Comparison of ENCODE assay signal across 8 cellular contexts in the genomic region with DNA sequence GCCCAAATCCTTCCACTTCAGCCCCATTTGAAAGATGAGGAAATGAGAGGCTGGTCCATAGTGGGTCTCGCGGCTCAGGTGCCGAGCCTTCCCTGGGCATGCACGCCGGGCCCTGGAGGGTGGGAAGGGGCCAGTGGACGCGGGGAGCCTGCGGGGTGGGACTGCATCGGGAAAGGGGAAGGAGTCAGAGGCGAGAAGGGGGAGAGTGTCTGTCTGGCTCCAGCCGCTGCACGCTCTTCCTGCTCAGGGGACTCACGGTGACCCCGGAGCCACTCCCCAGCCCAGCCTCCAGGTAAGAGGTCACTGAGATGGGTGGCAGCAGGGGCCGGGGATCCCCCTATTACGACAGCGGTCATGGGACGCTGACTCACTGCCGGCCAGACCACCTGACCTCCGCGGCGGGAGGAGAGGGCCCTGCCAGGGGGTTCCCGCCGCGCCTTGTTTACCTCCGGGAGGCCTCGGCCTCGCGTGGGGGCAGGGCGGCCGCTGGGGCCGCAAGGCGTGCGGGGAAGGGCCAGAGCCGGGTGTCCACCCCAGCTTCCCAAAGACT. TPM values are rescaled to one million over a fixed set of nuclear protein-coding genes. Genes with fewer than 3 reads are reported as not detected.
A peak's percentile ranks its signal among the peaks of the same experiment; 100 is the strongest.
DNase-seq lines count a peak whose midpoint lies in the region; ATAC-seq and TF ChIP-seq lines count a peak whose summit lies in the region.

No MANE protein-coding gene starts in this region.

- intact Hi-C loops in adrenal gland (cut with DNase I) = no loop called here
- intact Hi-C loops in heart right ventricle (cut with DNase I) = no loop called here
- intact Hi-C loops in posterior vena cava (cut with DNase I) = no loop called here
- intact Hi-C loops in upper lobe of right lung (cut with DNase I) = no loop called here

- H3K27me3 ChIP-seq in HUES6 (ENCODE audit: control insufficient read depth, insufficient read depth, low read length) (no peaks in the 10 kb centered on the region), adrenal gland (no peaks in the 10 kb centered on the region), heart right ventricle (no peaks in the 10 kb centered on the region), upper lobe of right lung (no peaks in the 10 kb centered on the region)

- DNase-seq in EH (ENCODE audit: low read depth) = peak; percentile 91
- peak; percentile 89 to 92 for DNase-seq in SW 1271 (lab: John Stamatoyannopoulos, UW)
- peak; percentile 97 to 98 (median 97) for DNase-seq in adrenal gland
- DNase-seq in heart right ventricle = peak; percentile 94 to 96
- peak; percentile 97 for DNase-seq in posterior vena cava (ENCODE audit: low spot score)
- peak; percentile 98 for DNase-seq in upper lobe of right lung

- peak; percentile 47 for ATAC-seq in GM21526 (IDR thresholded peaks at IDR 0.05; ENCODE audit: low FRiP score, unreplicated experiment)
- ATAC-seq in heart right ventricle = peak; percentile 71 to 89 (median 78)
- ATAC-seq in upper lobe of right lung = peak; percentile 75

- H3K9ac ChIP-seq in HUES6 (ENCODE audit: low read length) = peak overlapping the region; percentile 84

- H3K36me3 ChIP-seq in HUES6 (ENCODE audit: control insufficient read depth, insufficient read depth, low read length) = peaks cover 23% of the 10 kb centered on the region
- peaks cover 0 to 16% of the 10 kb centered on the region in 2 donors for H3K36me3 ChIP-seq in adrenal gland (replicated peaks in 1 of 2)
- peaks cover 0 to 28% (median 12%) of the 10 kb centered on the region in 9 donors for H3K36me3 ChIP-seq in heart right ventricle
- H3K36me3 ChIP-seq in upper lobe of right lung = peaks cover 21% of the 10 kb centered on the region

- 0 to 2% (median 0%) methylated on average over 3 to 35 of the region's 35 CpGs for WGBS in adrenal gland, 4 donors
- WGBS in heart right ventricle, 2 donors = 1% methylated on average over 34 to 35 of the region's 35 CpGs

- H3K27ac ChIP-seq in HUES6 (ENCODE audit: low read depth, low read length) (peak overlapping the region; percentile 85; the same call in 1 of the 2 replicates), adrenal gland (peak overlapping the region; percentile 97 to 100 (median 99)), heart right ventricle (peak overlapping the region; percentile 97 to 100 (median 100)), upper lobe of right lung (peak overlapping the region; percentile 97)

- H3K4me1 ChIP-seq in HUES6 (ENCODE audit: control insufficient read depth, insufficient read depth, low read length) (peaks cover 34% of the 10 kb centered on the region), adrenal gland (replicated peaks in 1 of 2) (peaks cover 56% of the 10 kb centered on the region in 2 donors), heart right ventricle (peaks cover 23 to 64% (median 59%) of the 10 kb centered on the region in 9 donors), upper lobe of right lung (peaks cover 47% of the 10 kb centered on the region)

- TF ChIP-seq CTCF in adrenal gland (IDR thresholded peaks at IDR 0.05) = no peak
- no peak for TF ChIP-seq CTCF in heart right ventricle (IDR thresholded peaks at IDR 0.05)
- TF ChIP-seq CTCF in upper lobe of right lung (IDR thresholded peaks at IDR 0.05) = no peak

- H3K4me3 ChIP-seq in HUES6 (ENCODE audit: low read depth, low read length) = peak overlapping the region; percentile 53
- H3K4me3 ChIP-seq in adrenal gland = peak overlapping the region in 2 of 4 donors; percentile 34 to 99
- peak overlapping the region; percentile 25 to 100 (median 94) for H3K4me3 ChIP-seq in heart right ventricle
- H3K4me3 ChIP-seq in upper lobe of right lung = peak overlapping the region; percentile 100

- TF ChIP-seq POLR2A in adrenal gland (IDR thresholded peaks at IDR 0.05) = peak in 1 of 2 donors; percentile 51

- no peaks in the 10 kb centered on the region for H3K9me3 ChIP-seq in HUES6 (ENCODE audit: control insufficient read depth, insufficient read depth, low read depth, low read length)
- H3K9me3 ChIP-seq in adrenal gland (replicated peaks in 1 of 3) = no peaks in the 10 kb centered on the region
- no peaks in the 10 kb centered on the region for H3K9me3 ChIP-seq in heart right ventricle
- H3K9me3 ChIP-seq in upper lobe of right lung = no peaks in the 10 kb centered on the region

RNA-seq across cellular contexts. Expression of gene SQSTM1, which starts 1.9 kb away (rescaled TPM):
- 1,000 to 10,000 TPM in 3 of 8 donors, 100 to 1,000 TPM in 5; 521 to 2,312 (median 919) TPM for total RNA-seq in adrenal gland
- 100 to 1,000 TPM; 258 to 312 (median 292) TPM for polyA plus RNA-seq in adrenal gland
- 100 to 1,000 TPM; 341 to 466 (median 391) TPM for total RNA-seq in heart right ventricle
- polyA plus RNA-seq in heart right ventricle = 100 to 1,000 TPM; 131 to 210 TPM
- 100 to 1,000 TPM; 245 to 333 TPM for total RNA-seq in posterior vena cava
- 501 TPM for total RNA-seq in upper lobe of right lung

RNA-seq across cellular contexts. Expression of gene MGAT4B, which starts 12.2 kb away (rescaled TPM):
- total RNA-seq in adrenal gland (100 to 1,000 TPM in 7 of 8 donors, 10 to 100 TPM in 1; 93.3 to 242 (median 223) TPM), heart right ventricle (100 to 1,000 TPM in 5 of 10 donors, 10 to 100 TPM in 5; 88.6 to 123 (median 102) TPM), posterior vena cava (10 to 100 TPM; 54.6 to 62.8 TPM), upper lobe of right lung (118 TPM)
- polyA plus RNA-seq in adrenal gland (100 to 1,000 TPM in 2 of 3 donors, 10 to 100 TPM in 1; 80.5 to 192 (median 122) TPM), heart right ventricle (10 to 100 TPM; 58.6 to 86.9 TPM)

RNA-seq across cellular contexts. Expression of gene LTC4S, which starts 25.0 kb away (rescaled TPM):
- total RNA-seq in adrenal gland = 100 to 1,000 TPM in 1 of 8 donors, 10 to 100 TPM in 7; 10.2 to 205 (median 27.0) TPM
- polyA plus RNA-seq in adrenal gland = 10 to 100 TPM in 2 of 3 donors, not detected in 1; 24.1 to 44.4 TPM
- 10 to 100 TPM in 3 of 10 donors, 1 to 10 TPM in 7; 5.4 to 10.6 (median 7.9) TPM for total RNA-seq in heart right ventricle
- polyA plus RNA-seq in heart right ventricle = 10 to 100 TPM; 10.5 to 20.0 TPM
- 10 to 100 TPM; 19.7 to 20.3 TPM for total RNA-seq in posterior vena cava
- total RNA-seq in upper lobe of right lung = 22.6 TPM

RNA-seq across cellular contexts. Expression of gene MRNIP, which starts 39.8 kb away (rescaled TPM):
- 10 to 100 TPM; 14.7 to 46.5 (median 32.2) TPM for total RNA-seq in adrenal gland
- polyA plus RNA-seq in adrenal gland = 100 to 1,000 TPM in 2 of 3 donors, 10 to 100 TPM in 1; 12.3 to 129 (median 104) TPM
- 10 to 100 TPM in 8 of 10 donors, 1 to 10 TPM in 2; 6.6 to 14.4 (median 12.7) TPM for total RNA-seq in heart right ventricle
- 10 to 100 TPM; 12.6 to 45.1 TPM for polyA plus RNA-seq in heart right ventricle
- 10 to 100 TPM; 17.3 to 20.1 TPM for total RNA-seq in posterior vena cava
- 25.4 TPM for total RNA-seq in upper lobe of right lung
